ENCODE assay signal across 8 cellular contexts in genomic region chr3:11770477-11771381, GRCh38.
A peak's percentile ranks its signal among the peaks of the same experiment; 100 is the strongest.
DNase-seq lines count a peak whose midpoint lies in the region; ATAC-seq and TF ChIP-seq lines count a peak whose summit lies in the region.

No MANE protein-coding gene starts in this region.

- DNase-seq in NCI-H1436 treated with DMSO at 0.1 percent for 48 hours (lab: John Stamatoyannopoulos, UW) (peak; percentile 48), mammary epithelial cell (peak; percentile 99), inferior parietal cortex (ENCODE audit: extremely low spot score) (peak; percentile 66), NK-92 (lab: John Stamatoyannopoulos, UW; ENCODE audit: unreplicated experiment) (no peak)
- DNase-seq in stimulated activated CD4-positive, alpha-beta T cell treated with anti-CD3 and anti-CD28 coated beads, Interleukin-15, amount 100 ng/mL, for 1 hour (ENCODE audit: low read depth in 1 of 2, low spot score in 1 of 2): peak; percentile 42 to 50

- no peaks in the 10 kb centered on the region for H3K79me2 ChIP-seq in mammary epithelial cell (ENCODE audit: insufficient read depth, low read length)

- ATAC-seq in GM18498 (IDR thresholded peaks at IDR 0.05; ENCODE audit: unreplicated experiment) (peak; percentile 100), HG02798 (IDR thresholded peaks at IDR 0.05; ENCODE audit: poor library complexity, unreplicated experiment) (peak; percentile 99)

- CTCF ChIA-PET in mammary epithelial cell (lab: Charles Lee; ENCODE audit: low non-redundant PET): no interaction called here

- H3K27me3 ChIP-seq in mammary epithelial cell (ENCODE audit: insufficient read depth, low read length): no peaks in the 10 kb centered on the region

- peaks cover 33% of the 10 kb centered on the region for H3K4me1 ChIP-seq in mammary epithelial cell (ENCODE audit: insufficient read depth, low read length)

- no peaks in the 10 kb centered on the region for H3K36me3 ChIP-seq in mammary epithelial cell (ENCODE audit: insufficient read depth, low read length)

- under 1% methylated on average over 19 of the region's 20 CpGs for WGBS in mammary epithelial cell (ENCODE audit: low coverage, missing lambda C conversion rate)

- BruUV-seq in mammary epithelial cell (replicated peaks; lab: Mats Ljungman, UMichigan): no TSS peak

- peak overlapping the region; percentile 63 for H2AFZ ChIP-seq in mammary epithelial cell (ENCODE audit: low read depth, low read length)

- dilution Hi-C loops in mammary epithelial cell (cut with HindIII; ENCODE audit: low sequenced_read_pairs): no loop called here

- H3K27ac ChIP-seq in VCaP: peak overlapping the region; percentile 83
- peak overlapping the region; percentile 90 for H3K27ac ChIP-seq in mammary epithelial cell (ENCODE audit: insufficient read depth, low read depth, low read length)

- TF ChIP-seq CTCF in VCaP (conservative IDR thresholded peaks at IDR 0.05) (no peak), mammary epithelial cell (conservative IDR thresholded peaks at IDR 0.05 in 1 of 2, IDR thresholded peaks at IDR 0.05 in 1 of 2; ENCODE audit: extremely low read depth in 1 of 2, insufficient read depth in 1 of 2, low read depth in 1 of 2, low read length in 2 of 2) (no peak)

- in situ Hi-C loops in mammary epithelial cell (cut with MboI; ENCODE audit: low sequenced_read_pairs in 2 of 2): no loop called here

- H3K4me2 ChIP-seq in mammary epithelial cell (ENCODE audit: insufficient read depth, low read depth, low read length): peak overlapping the region; percentile 79

- peak overlapping the region; percentile 1 to 36 (median 14) for H3K4me3 ChIP-seq in mammary epithelial cell (replicated peaks in 1 of 3; ENCODE audit: insufficient read depth in 1 of 3, low read depth in 2 of 3, low read length in 3 of 3)

- peak overlapping the region; percentile 92 for H3K9ac ChIP-seq in mammary epithelial cell (ENCODE audit: insufficient read depth, low read length)

- intact Hi-C loops in mammary epithelial cell (cut with micrococcal nuclease): loop anchor here (1.0 to 10.0 kb wide), 4 partner anchors 50 to 636 kb away; no protein-coding TSS in a partner anchor

- no peaks in the 10 kb centered on the region for H4K20me1 ChIP-seq in mammary epithelial cell (ENCODE audit: insufficient read depth, low read length)

- no peaks in the 10 kb centered on the region for H3K9me3 ChIP-seq in mammary epithelial cell (replicated peaks; ENCODE audit: insufficient read depth, low read length)
